21 cellular contexts compared by ENCODE assay signal in genomic region chr5:172140866-172141265, GRCh38. TPM values are rescaled to one million over a fixed set of nuclear protein-coding genes. Genes with fewer than 3 reads are reported as not detected.
DNase-seq lines count a peak whose midpoint lies in the region; ATAC-seq and TF ChIP-seq lines count a peak whose summit lies in the region.
"Had no signal": no experiment of that assay in that cellular context is flagged by ENCODE, and none has a peak within 500 bp of the region (broad histone marks: within the 10 kb centered on the region; RNA-seq: fewer than 3 reads in every experiment).

No MANE protein-coding gene starts in this region.

- peaks cover 14% of the 10 kb centered on the region for H3K36me3 Mint-ChIP-seq in HFFc6 (ENCODE audit: low read depth)
- H3K36me3 Mint-ChIP-seq in central memory CD8-positive, alpha-beta T cell (ENCODE audit: insufficient read depth) = peaks cover 22% of the 10 kb centered on the region
- peaks cover 7% of the 10 kb centered on the region for H3K36me3 Mint-ChIP-seq in neural crest cell (ENCODE audit: low read depth)

- no peak for ATAC-seq in central memory CD8-positive, alpha-beta T cell (replicated peaks; ENCODE audit: extremely low read depth, poor library complexity, severe bottlenecking)
- ATAC-seq in HG02852 (IDR thresholded peaks at IDR 0.05; ENCODE audit: unreplicated experiment) (no peak), GM18909 (IDR thresholded peaks at IDR 0.05; ENCODE audit: poor library complexity, unreplicated experiment) (no peak), GM18907 (IDR thresholded peaks at IDR 0.05; ENCODE audit: unreplicated experiment) (no peak)
- ATAC-seq: Right ventricle myocardium inferior had no signal

- H3K27ac Mint-ChIP-seq in HFFc6 = peak overlapping the region; percentile 54; the same call in 1 of the 2 replicates
- peak overlapping the region; percentile 35 for H3K27ac Mint-ChIP-seq in central memory CD8-positive, alpha-beta T cell (ENCODE audit: low read depth)
- H3K27ac Mint-ChIP-seq in neural crest cell (ENCODE audit: unreplicated experiment) = no peak overlapping the region
- H3K27ac Mint-ChIP-seq: activated CD4-positive, alpha-beta T cell treated with anti-CD3 and anti-CD28 coated beads, Interleukin-2, amount 10 ng/mL, durations not matched to agents 24 days and 14 days had no signal

- H3K9me3 Mint-ChIP-seq in HFFc6 = no peaks in the 10 kb centered on the region
- H3K9me3 Mint-ChIP-seq in central memory CD8-positive, alpha-beta T cell = no peaks in the 10 kb centered on the region
- peaks cover 4% of the 10 kb centered on the region for H3K9me3 Mint-ChIP-seq in neural crest cell
- H3K9me3 Mint-ChIP-seq: activated CD4-positive, alpha-beta T cell treated with anti-CD3 and anti-CD28 coated beads, Interleukin-2, amount 10 ng/mL, durations not matched to agents 24 days and 14 days had no signal

- H3K4me3 Mint-ChIP-seq in HFFc6 (no peak overlapping the region), neural crest cell (peak overlapping the region; percentile 11)
- no peak overlapping the region for H3K4me3 Mint-ChIP-seq in central memory CD8-positive, alpha-beta T cell
- H3K4me3 Mint-ChIP-seq: activated CD4-positive, alpha-beta T cell treated with anti-CD3 and anti-CD28 coated beads, Interleukin-2, amount 10 ng/mL, durations not matched to agents 24 days and 14 days had no signal

- DNase-seq in NCI-H748 (lab: John Stamatoyannopoulos, UW; ENCODE audit: unreplicated experiment) (peak; percentile 22), NCI-H748 treated with DMSO at 0.1 percent for 48 hours (lab: John Stamatoyannopoulos, UW) (no peak), HFFc6 (no peak), neural crest cell (ENCODE audit: low read depth, low spot score) (no peak)
- DNase-seq in central memory CD8-positive, alpha-beta T cell (ENCODE audit: low spot score in 2 of 2) = no peak
- DNase-seq: activated CD4-positive, alpha-beta T cell treated with anti-CD3 and anti-CD28 coated beads, Interleukin-2, amount 10 ng/mL, durations not matched to agents 24 days and 14 days; activated naive CD4-positive, alpha-beta T cell; effector CD8-positive, alpha-beta T cell; esophagus squamous epithelium; left colon; stimulated activated CD4-positive, alpha-beta T cell treated with anti-CD3 and anti-CD28 coated beads, Interleukin-2, amount 100 ng/mL, for 24 hours had no signal

- TF ChIP-seq CTCF in HFFc6 (IDR thresholded peaks at IDR 0.05) = no peak
- TF ChIP-seq CTCF in neural crest cell (conservative IDR thresholded peaks at IDR 0.05) = no peak

- H3K4me1 Mint-ChIP-seq in HFFc6 (ENCODE audit: low read depth) = peaks cover 52% of the 10 kb centered on the region
- H3K4me1 Mint-ChIP-seq in central memory CD8-positive, alpha-beta T cell = peaks cover 73% of the 10 kb centered on the region
- H3K4me1 Mint-ChIP-seq in neural crest cell = peaks cover 34% of the 10 kb centered on the region

- peaks cover 3% of the 10 kb centered on the region; the same call in 1 of the 2 replicates for H3K27me3 Mint-ChIP-seq in HFFc6 (ENCODE audit: insufficient read depth)
- H3K27me3 Mint-ChIP-seq in central memory CD8-positive, alpha-beta T cell = no peaks in the 10 kb centered on the region
- no peaks in the 10 kb centered on the region for H3K27me3 Mint-ChIP-seq in neural crest cell (ENCODE audit: low read depth)
- H3K27me3 Mint-ChIP-seq: activated CD4-positive, alpha-beta T cell treated with anti-CD3 and anti-CD28 coated beads, Interleukin-2, amount 10 ng/mL, durations not matched to agents 24 days and 14 days had no signal

RNA-seq across cellular contexts. Expression of gene STK10, which starts 47.2 kb away (rescaled TPM):
- total RNA-seq in HFFc6 (2021; fragmentation: NEBNext Ultra II Directional; extraction: Animal tissue kit (Norgen Biotek cat#: 25700)) = 10 to 100 TPM; 39.8 to 51.6 (median 47.5) TPM
- total RNA-seq in neural crest cell = 32.3 and 43.5 TPM in 2 replicates

RNA-seq across cellular contexts. Expression of gene EFCAB9, which starts 53.1 kb away (rescaled TPM):
- not detected for total RNA-seq in HFFc6 (2021; fragmentation: NEBNext Ultra II Directional; extraction: Animal tissue kit (Norgen Biotek cat#: 25700))
- 0.37 TPM in 1 of 2 replicates, not detected in the other for total RNA-seq in neural crest cell
- total RNA-seq: activated CD4-positive, alpha-beta T cell treated with anti-CD3 and anti-CD28 coated beads, Interleukin-2, amount 10 ng/mL, durations not matched to agents 24 days and 14 days; chondrocyte; esophagus squamous epithelium; glomerular endothelial cell; left colon; mesenteric fat pad; pulmonary artery endothelial cell; Right ventricle myocardium inferior; skeletal muscle tissue; ureter had no signal
